In genomic region chr2:130228467-130229160, GRCh38 we compare ENCODE assay signal across 12 cellular contexts. TPM values are rescaled to one million over a fixed set of nuclear protein-coding genes. Genes with fewer than 3 reads are reported as not detected.
"Had no signal": no experiment of that assay in that cellular context is flagged by ENCODE, and none has a peak within 500 bp of the region (broad histone marks: within the 10 kb centered on the region; RNA-seq: fewer than 3 reads in every experiment).

No MANE protein-coding gene starts in this region.

RNA-seq across cellular contexts. Expression of gene TUBA3E, which starts 30.4 kb away (rescaled TPM):
- total RNA-seq: dermis microvascular lymphatic vessel endothelial cell; foreskin keratinocyte; gastroesophageal sphincter; left colon; lower lobe of right lung; mesenteric fat pad; myocyte; naive thymus-derived CD8-positive, alpha-beta T cell; osteocyte; renal cortical epithelial cell; spleen; temporal lobe had no signal
- polyA plus RNA-seq: foreskin keratinocyte; naive thymus-derived CD8-positive, alpha-beta T cell had no signal
